In genomic region chr5:137975208-137975607, GRCh38 we compare ENCODE assay signal across 24 cellular contexts.
"Had no signal": no experiment of that assay in that cellular context is flagged by ENCODE, and none has a peak within 500 bp of the region (broad histone marks: within the 10 kb centered on the region; RNA-seq: fewer than 3 reads in every experiment).

No MANE protein-coding gene starts in this region.

- DNase-seq: activated CD4-positive, alpha-beta T cell treated with anti-CD3 and anti-CD28 coated beads for 48 hours; activated CD4-positive, alpha-beta T cell treated with anti-CD3 and anti-CD28 coated beads, Interleukin-2, amount 50 U/mL, for 4 hours; activated CD8-positive, alpha-beta memory T cell treated with anti-CD3 and anti-CD28 coated beads, Interleukin-2, amount 50 U/mL, for 48 hours; activated CD8-positive, alpha-beta T cell treated with anti-CD3 and anti-CD28 coated beads, Interleukin-2, amount 10 ng/mL, durations not matched to agents 7 days and 5 days; activated T-cell treated with anti-CD3 and anti-CD28 coated beads, Interleukin-2, amount 50 U/mL, for 1 hour; brain microvascular endothelial cell; cerebellar nuclear complex; Kasumi-1; KBM-7; NCI-H1048; NCI-H1417; NCI-H1694; NCI-H2029; NCI-H2107; NCI-H2171 treated with DMSO at 0.1 percent for 48 hours; NCI-H226; NCI-H526; NCI-H82; RPMI8226; T-cell; T-helper 2 cell; T1000 had no signal

- H3K27me3 Mint-ChIP-seq: activated naive CD4-positive, alpha-beta T cell treated with anti-CD3 and anti-CD28 coated beads, Interleukin-2, amount 50 U/mL, for 24 hours; T-cell had no signal

- ATAC-seq: activated CD8-positive, alpha-beta T cell treated with anti-CD3 and anti-CD28 coated beads, Interleukin-2, amount 10 ng/mL, durations not matched to agents 7 days and 5 days; Right ventricle myocardium inferior; T-cell had no signal

- H3K9me3 Mint-ChIP-seq: activated naive CD4-positive, alpha-beta T cell treated with anti-CD3 and anti-CD28 coated beads, Interleukin-2, amount 50 U/mL, for 24 hours had no signal

- H3K27ac Mint-ChIP-seq: activated CD8-positive, alpha-beta T cell treated with anti-CD3 and anti-CD28 coated beads, Interleukin-2, amount 10 ng/mL, durations not matched to agents 7 days and 5 days; T-cell had no signal

- H3K4me3 Mint-ChIP-seq: activated CD8-positive, alpha-beta T cell treated with anti-CD3 and anti-CD28 coated beads, Interleukin-2, amount 10 ng/mL, durations not matched to agents 7 days and 5 days; activated naive CD4-positive, alpha-beta T cell treated with anti-CD3 and anti-CD28 coated beads, Interleukin-2, amount 50 U/mL, for 24 hours; T-cell had no signal
